Comparison of ENCODE assay signal across 1 cellular context in genomic region chr12:57216014-57216891, GRCh38.
TF ChIP-seq lines count a peak whose summit lies in the region.

NXPH4 (plus strand) TSS chr12:57216794; CDS start chr12:57216970, 176 bp downstream.

TF ChIP-seq in IMR-90, 13 proteins besides CTCF, POLR2A, EP300 and RAD21:
- TF ChIP-seq BHLHE40 (IDR thresholded peaks at IDR 0.05; ENCODE audit: low read depth, low read length) (no peak), CHD1 (IDR thresholded peaks at IDR 0.05; ENCODE audit: low read depth, low read length) (no peak)
